8 cellular contexts compared by ENCODE assay signal in genomic region chr18:67199993-67200617, GRCh38.
DNase-seq lines count a peak whose midpoint lies in the region; ATAC-seq, FAIRE-seq and TF ChIP-seq lines count a peak whose summit lies in the region.

No MANE protein-coding gene starts in this region.

- in situ Hi-C loops in gastrocnemius medialis (cut with MboI; ENCODE audit: low sequenced_read_pairs in 4 of 4) = loop anchor here in 2 of 4 donors (10.0 to 25.0 kb wide), 2 partner anchors 95 to 1462 kb away; no protein-coding TSS in a partner anchor

- H3K27me3 Mint-ChIP-seq in T-helper 17 cell = peaks cover 11% of the 10 kb centered on the region

- TF ChIP-seq POLR2A in gastrocnemius medialis (IDR thresholded peaks at IDR 0.05) = no peak

- intact Hi-C loops in gastrocnemius medialis (cut with DNase I; ENCODE audit: low total_unique reads) = loop anchor here (1.0 kb wide), 1 partner anchor 96 kb away; no protein-coding TSS in a partner anchor

- no peak overlapping the region for H3K27ac Mint-ChIP-seq in T-helper 17 cell

- H3K27me3 ChIP-seq in gastrocnemius medialis = no peaks in the 10 kb centered on the region

- peak; percentile 96 for ATAC-seq in HG02884 (IDR thresholded peaks at IDR 0.05; ENCODE audit: unreplicated experiment)
- ATAC-seq in T-helper 17 cell = peak; percentile 74
- ATAC-seq in gastrocnemius medialis = no peak

- H3K36me3 Mint-ChIP-seq in T-helper 17 cell (ENCODE audit: low read depth) = no peaks in the 10 kb centered on the region

- H3K4me1 ChIP-seq in gastrocnemius medialis = no peaks in the 10 kb centered on the region

- peak in 4 of 5 experiments; percentile 12 to 52 (median 40) for TF ChIP-seq CTCF in gastrocnemius medialis (IDR thresholded peaks at IDR 0.05 in 4 of 5, conservative IDR thresholded peaks at IDR 0.05 in 1 of 5)

- H3K4me3 Mint-ChIP-seq in T-helper 17 cell = no peak overlapping the region

- no peak overlapping the region for H3K27ac ChIP-seq in gastrocnemius medialis

- H3K4me3 ChIP-seq in gastrocnemius medialis = no peak overlapping the region

- H3K9me3 ChIP-seq in T-helper 17 cell (ENCODE audit: control insufficient read depth, low read length, poor library complexity, severe bottlenecking) (no peaks in the 10 kb centered on the region), gastrocnemius medialis (no peaks in the 10 kb centered on the region)

- H3K4me1 Mint-ChIP-seq in T-helper 17 cell = no peaks in the 10 kb centered on the region

- no peaks in the 10 kb centered on the region for H3K36me3 ChIP-seq in gastrocnemius medialis

- peak; percentile 61 for FAIRE-seq in GM18507 (lab: Jason Lieb, UNC)

- DNase-seq in Ammon's horn (ENCODE audit: low spot score) = peak; percentile 74
- peak; percentile 0 for DNase-seq in GM18507 (ENCODE audit: extremely low spot score, insufficient read length, low read depth)
- DNase-seq in NCI-H1105 treated with DMSO at 0.1 percent for 48 hours (lab: John Stamatoyannopoulos, UW) = peak; percentile 71
- no peak for DNase-seq in T-helper 17 cell
- peak; percentile 3 for DNase-seq in germinal center (ENCODE audit: low spot score)
- DNase-seq in gastrocnemius medialis = no peak
- DNase-seq in islet precursor cell = no peak

Comparison
In these comparisons a context has a peak if more than half of its experiments do, and no peak if none do; other contexts are left out.
1. DNase-seq: peak in Ammon's horn (single experiment), GM18507 (single experiment), NCI-H1105 treated with DMSO at 0.1 percent for 48 hours (single experiment) and germinal center (single experiment); none in T-helper 17 cell (0 of 3), gastrocnemius medialis (0 of 2) and islet precursor cell (single experiment).
2. ATAC-seq: peak in HG02884 (single experiment) and T-helper 17 cell (single experiment); none in gastrocnemius medialis (0 of 2).